Comparison of ENCODE assay signal across 1 cellular context in genomic region chr17:19904412-19904811, GRCh38.
TF ChIP-seq lines count a peak whose summit lies in the region.

No MANE protein-coding gene starts in this region.

TF ChIP-seq in SK-N-SH treated with all-trans-retinoic acid at 6 μM for 48 hours, 23 proteins besides CTCF, POLR2A, EP300 and RAD21 (continued from another document):
- TF ChIP-seq, protein P1, sequence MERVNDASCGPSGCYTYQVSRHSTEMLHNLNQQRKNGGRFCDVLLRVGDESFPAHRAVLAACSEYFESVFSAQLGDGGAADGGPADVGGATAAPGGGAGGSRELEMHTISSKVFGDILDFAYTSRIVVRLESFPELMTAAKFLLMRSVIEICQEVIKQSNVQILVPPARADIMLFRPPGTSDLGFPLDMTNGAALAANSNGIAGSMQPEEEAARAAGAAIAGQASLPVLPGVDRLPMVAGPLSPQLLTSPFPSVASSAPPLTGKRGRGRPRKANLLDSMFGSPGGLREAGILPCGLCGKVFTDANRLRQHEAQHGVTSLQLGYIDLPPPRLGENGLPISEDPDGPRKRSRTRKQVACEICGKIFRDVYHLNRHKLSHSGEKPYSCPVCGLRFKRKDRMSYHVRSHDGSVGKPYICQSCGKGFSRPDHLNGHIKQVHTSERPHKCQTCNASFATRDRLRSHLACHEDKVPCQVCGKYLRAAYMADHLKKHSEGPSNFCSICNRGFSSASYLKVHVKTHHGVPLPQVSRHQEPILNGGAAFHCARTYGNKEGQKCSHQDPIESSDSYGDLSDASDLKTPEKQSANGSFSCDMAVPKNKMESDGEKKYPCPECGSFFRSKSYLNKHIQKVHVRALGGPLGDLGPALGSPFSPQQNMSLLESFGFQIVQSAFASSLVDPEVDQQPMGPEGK (CRISPR knock-in tag; IDR thresholded peaks at IDR 0.05; ENCODE audit: borderline replicate concordance) = no peak
- TF ChIP-seq TCF4 (CRISPR knock-in tag; IDR thresholded peaks at IDR 0.05; ENCODE audit: borderline replicate concordance) (no peak), TOX (CRISPR knock-in tag; IDR thresholded peaks at IDR 0.05; ENCODE audit: borderline replicate concordance) (no peak), ZNF70 (CRISPR knock-in tag; IDR thresholded peaks at IDR 0.05) (no peak), ISL1 (CRISPR knock-in tag; IDR thresholded peaks at IDR 0.05) (no peak), BACH2 (CRISPR knock-in tag; IDR thresholded peaks at IDR 0.05; ENCODE audit: borderline replicate concordance) (no peak), SNAI2 (CRISPR knock-in tag; IDR thresholded peaks at IDR 0.05) (no peak), RARB (CRISPR knock-in tag; IDR thresholded peaks at IDR 0.05) (no peak), CSRNP3 (CRISPR knock-in tag; IDR thresholded peaks at IDR 0.05) (no peak), CSDC2 (CRISPR knock-in tag; IDR thresholded peaks at IDR 0.05) (no peak), CREB5 (CRISPR knock-in tag; IDR thresholded peaks at IDR 0.05; ENCODE audit: low read depth) (no peak), ZFP30 (CRISPR knock-in tag; IDR thresholded peaks at IDR 0.05) (no peak), PPARA (CRISPR knock-in tag; IDR thresholded peaks at IDR 0.05; ENCODE audit: borderline replicate concordance) (no peak)
